In the genomic region with DNA sequence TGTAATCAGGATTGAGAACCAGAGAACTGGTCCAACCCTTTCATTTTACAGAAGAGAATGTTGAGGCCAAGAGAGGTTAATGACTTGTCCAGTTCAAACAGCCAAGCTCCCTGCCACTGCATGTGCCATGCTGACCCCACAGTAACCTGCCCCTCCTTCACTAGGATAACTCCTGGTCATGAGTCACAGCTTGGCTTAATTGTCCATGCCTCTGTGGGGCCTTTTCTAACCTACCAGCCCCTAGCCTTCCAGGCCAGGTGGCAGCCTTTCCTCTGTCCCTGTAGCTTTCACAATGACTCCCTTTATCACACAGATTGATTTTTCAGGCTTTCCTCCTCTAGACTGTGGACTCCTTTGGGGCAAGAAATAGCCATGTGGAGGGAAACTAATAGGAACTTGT, we compare ENCODE assay signal across 13 cellular contexts.
DNase-seq lines count a peak whose midpoint lies in the region; ATAC-seq, FAIRE-seq and TF ChIP-seq lines count a peak whose summit lies in the region.
"Had no signal": no experiment of that assay in that cellular context is flagged by ENCODE, and none has a peak within 500 bp of the region (broad histone marks: within the 10 kb centered on the region; RNA-seq: fewer than 3 reads in every experiment).

No MANE protein-coding gene starts in this region.

- TF ChIP-seq POLR2A in H54 (IDR thresholded peaks at IDR 0.05; ENCODE audit: low read depth, low read length) = no peak

- peaks cover 6% of the 10 kb centered on the region for H3K9me3 ChIP-seq in left ventricle myocardium inferior (replicated peaks)

- no peaks in the 10 kb centered on the region for H3K36me3 ChIP-seq in left ventricle myocardium inferior

- H3K27ac ChIP-seq in left ventricle myocardium inferior (replicated peaks) = no peak overlapping the region
- H3K27ac ChIP-seq: epithelial cell of prostate had no signal

- H3K4me3 ChIP-seq in fibroblast of villous mesenchyme (ENCODE audit: low read depth, low read length) (no peak overlapping the region), left ventricle myocardium inferior (no peak overlapping the region)

- peak; percentile 10 for DNase-seq in H54 (ENCODE audit: insufficient read length, low spot score)
- peak; percentile 69 for DNase-seq in RPMI7951 (ENCODE audit: low read depth)
- DNase-seq in fibroblast of villous mesenchyme (ENCODE audit: low read depth) = peak; percentile 36
- peak; percentile 87 for DNase-seq in renal cortical epithelial cell (ENCODE audit: low read depth)
- no peak for DNase-seq in left ventricle myocardium inferior
- no peak for DNase-seq in NCI-H2227 treated with DMSO at 0.1 percent for 48 hours (lab: John Stamatoyannopoulos, UW)
- DNase-seq: activated CD8-positive, alpha-beta T cell treated with anti-CD3 and anti-CD28 coated beads, Interleukin-2, amount 10 ng/mL, durations not matched to agents 7 days and 5 days; amniotic stem cell; NCI-H2029; nephron progenitor cell had no signal

- H3K4me1 ChIP-seq in left ventricle myocardium inferior = peaks cover under 1% of the 10 kb centered on the region

- FAIRE-seq in H54 (lab: Jason Lieb, UNC) = peak; percentile 38

- no peak for ATAC-seq in GM21529 (IDR thresholded peaks at IDR 0.05; ENCODE audit: unreplicated experiment)
- ATAC-seq: activated CD8-positive, alpha-beta T cell treated with anti-CD3 and anti-CD28 coated beads, Interleukin-2, amount 10 ng/mL, durations not matched to agents 7 days and 5 days; Panc1 had no signal

- no peaks in the 10 kb centered on the region for H3K27me3 ChIP-seq in left ventricle myocardium inferior (ENCODE audit: low read depth)

- no peak for TF ChIP-seq CTCF in fibroblast of villous mesenchyme (IDR thresholded peaks at IDR 0.05; ENCODE audit: insufficient read depth, low read depth, low read length)
- TF ChIP-seq CTCF in left ventricle myocardium inferior (IDR thresholded peaks at IDR 0.05; ENCODE audit: borderline replicate concordance) = no peak

- intact Hi-C loops in left ventricle myocardium inferior (cut with micrococcal nuclease) = no loop called here

Comparison
In these comparisons a context has a peak if more than half of its experiments do, and no peak if none do; other contexts are left out.
1. DNase-seq: peak in H54 (single experiment), RPMI7951 (single experiment), fibroblast of villous mesenchyme (single experiment) and renal cortical epithelial cell (single experiment); none in left ventricle myocardium inferior (single experiment) and NCI-H2227 treated with DMSO at 0.1 percent for 48 hours (single experiment).